1 cellular context compared by ENCODE assay signal in genomic region chr11:119196833-119197483, GRCh38.
TF ChIP-seq lines count a peak whose summit lies in the region.

No MANE protein-coding gene starts in this region.

TF ChIP-seq in HepG2, 621 proteins besides CTCF, POLR2A, EP300 and RAD21:
- TF ChIP-seq STAG1 (CRISPR knock-in tag; IDR thresholded peaks at IDR 0.05) (peak; percentile 82), SKI (IDR thresholded peaks at IDR 0.05; ENCODE audit: partially characterized antibody) (peak; percentile 27), CEBPB (IDR thresholded peaks at IDR 0.05; ENCODE audit: borderline replicate concordance, low read depth, low read length) (peak; percentile 88), MXI1 (IDR thresholded peaks at IDR 0.05; ENCODE audit: borderline replicate concordance, low read depth, low read length) (peak; percentile 11; the same call in 1 of the 3 replicates), RERE (CRISPR knock-in tag; IDR thresholded peaks at IDR 0.05; ENCODE audit: low read depth) (no peak), XRCC5 (optimal IDR thresholded peaks at IDR 0.05; ENCODE audit: low read length) (peak; percentile 62), SRSF4 (IDR thresholded peaks at IDR 0.05; ENCODE audit: low read depth, low read length, poor library complexity, severe bottlenecking) (no peak), ELF3 (CRISPR knock-in tag; IDR thresholded peaks at IDR 0.05) (peak; percentile 55), TEAD3 (CRISPR knock-in tag; optimal IDR thresholded peaks at IDR 0.05; ENCODE audit: borderline replicate concordance) (peak; percentile 17), HMGXB4 (CRISPR knock-in tag; IDR thresholded peaks at IDR 0.05; ENCODE audit: borderline replicate concordance in 1 of 2, low read depth in 1 of 2) (peak in 1 of 2 experiments; percentile 36; a peak in 2 of 4 replicates), ZNF614 (CRISPR knock-in tag; IDR thresholded peaks at IDR 0.05; ENCODE audit: borderline replicate concordance) (peak; percentile 40; the same call in 1 of the 2 replicates), FOXK2 (IDR thresholded peaks at IDR 0.05) (peak; percentile 64; the same call in 1 of the 2 replicates), TARDBP (CRISPR knock-in tag; IDR thresholded peaks at IDR 0.05) (no peak), ZNF891 (CRISPR knock-in tag; IDR thresholded peaks at IDR 0.05) (no peak), SAP130 (CRISPR knock-in tag; IDR thresholded peaks at IDR 0.05; ENCODE audit: low read depth) (peak; percentile 55), SMC3 (IDR thresholded peaks at IDR 0.05; ENCODE audit: low read length) (peak; percentile 87), FOXA3 (CRISPR knock-in tag; IDR thresholded peaks at IDR 0.05) (0 out of 2 replicates have a peak, but pooled peaks have one; percentile 17), UBTF (CRISPR knock-in tag; IDR thresholded peaks at IDR 0.05) (no peak), CEBPG (CRISPR knock-in tag; IDR thresholded peaks at IDR 0.05) (peak; percentile 76), RXRB (CRISPR knock-in tag; IDR thresholded peaks at IDR 0.05; ENCODE audit: borderline replicate concordance) (peak; percentile 21; the same call in 1 of the 2 replicates), REPIN1 (CRISPR knock-in tag; IDR thresholded peaks at IDR 0.05; ENCODE audit: borderline replicate concordance, low read depth) (0 out of 2 replicates have a peak, but pooled peaks have one; percentile 20)
